In genomic region chr4:129972257-129972656, GRCh38 we compare ENCODE assay signal across 20 cellular contexts.
DNase-seq lines count a peak whose midpoint lies in the region; ATAC-seq, FAIRE-seq and TF ChIP-seq lines count a peak whose summit lies in the region.
"Had no signal": no experiment of that assay in that cellular context is flagged by ENCODE, and none has a peak within 500 bp of the region (broad histone marks: within the 10 kb centered on the region; RNA-seq: fewer than 3 reads in every experiment).

No MANE protein-coding gene starts in this region.

- H3K9ac ChIP-seq in GM12878 (ENCODE audit: control insufficient read depth, insufficient read depth, low read length) (no peak overlapping the region), liver (ENCODE audit: low read depth in 1 of 2, low read length in 2 of 2) (no peak overlapping the region)

- WGBS in GM12878 (ENCODE audit: insufficient coverage, insufficient replicate concordance, low lambda C conversion rate, missing lambda C conversion rate) = 100% methylated on average over 1 of the region's 1 CpG
- WGBS in liver = 69% methylated on average over 1 of the region's 1 CpG

- RAD21 ChIA-PET in GM12878 (lab: Charles Lee; ENCODE audit: unreplicated experiment) = interaction anchor here (1.0 kb wide), 1 partner anchor 9 kb away, joined by 3 read pairs; no protein-coding TSS in a partner anchor

- no peaks in the 10 kb centered on the region for H3K9me3 ChIP-seq in GM12878 (replicated peaks; ENCODE audit: control insufficient read depth, insufficient read depth, low read length)
- H3K9me3 ChIP-seq in liver (ENCODE audit: control insufficient read depth in 4 of 4, low read length in 3 of 4) = no peaks in the 10 kb centered on the region
- H3K9me3 ChIP-seq: HAP-1 had no signal

- peak; percentile 16 for DNase-seq in DMS153 (lab: John Stamatoyannopoulos, UW)
- no peak for DNase-seq in DMS153 treated with DMSO at 0.1 percent for 48 hours (lab: John Stamatoyannopoulos, UW; ENCODE audit: unreplicated experiment)
- no peak for DNase-seq in GM12878 (ENCODE audit: low read depth, low spot score)
- DNase-seq in left colon = no peak
- no peak for DNase-seq in OCI-M1 (lab: John Stamatoyannopoulos, UW)
- DNase-seq: activated B cell treated with CpG ODN at 0.5 μM for 24 hours; activated T-cell treated with anti-CD3 and anti-CD28 coated beads, Interleukin-2, amount 50 U/mL, for 48 hours; Calu3; GF-D8; NCI-H1105; retina; stimulated activated naive B cell treated with anti-CD40 and anti-IgM and Interleukin-4, amounts not matched to agents 10 μg/mL and 1 μg/mL and 100 μg/mL, for 72 hours; T-helper 2 cell; tibial artery had no signal

- CTCF ChIA-PET in GM12878 (lab: Yijun Ruan, JAX) = interaction anchor here (1.0 to 1.2 kb wide), 3 partner anchors 12 to 335 kb away, joined by 3 to 6 read pairs (median 3); no protein-coding TSS in a partner anchor

- FAIRE-seq in GM12878 (lab: Jason Lieb, UNC) = no peak

- H3K27me3 ChIP-seq in GM12878 (replicated peaks in 1 of 2; ENCODE audit: control insufficient read depth in 2 of 2, insufficient read depth in 2 of 2, low read length in 1 of 2) (no peaks in the 10 kb centered on the region), liver (ENCODE audit: control insufficient read depth in 4 of 4, insufficient read depth in 4 of 4, low read length in 3 of 4) (no peaks in the 10 kb centered on the region)
- H3K27me3 ChIP-seq: tibial artery had no signal

- POLR2A ChIA-PET in GM12878 (lab: Charles Lee) = no interaction called here

- no peaks in the 10 kb centered on the region for H3K79me2 ChIP-seq in GM12878 (ENCODE audit: control insufficient read depth, insufficient read depth, low read length)

- SMC1A ChIA-PET in GM12878 (lab: Charles Lee; ENCODE audit: uncharacterized antibody, unreplicated experiment) = interaction anchor here (1.1 kb wide), 1 partner anchor 33 kb away, joined by 3 read pairs; no protein-coding TSS in a partner anchor

- H3K4me2 ChIP-seq in GM12878 (ENCODE audit: control insufficient read depth, insufficient read depth) = no peak overlapping the region

- no peak overlapping the region for H3K4me3 ChIP-seq in GM12878
- H3K4me3 ChIP-seq in liver (ENCODE audit: low read depth in 1 of 3, low read length in 3 of 3) = no peak overlapping the region
- H3K4me3 ChIP-seq: HAP-1, tibial artery had no signal

- no peaks in the 10 kb centered on the region for H3K36me3 ChIP-seq in GM12878 (ENCODE audit: control insufficient read depth in 2 of 2, insufficient read depth in 2 of 2, low read length in 1 of 2)
- no peaks in the 10 kb centered on the region for H3K36me3 ChIP-seq in liver (ENCODE audit: control insufficient read depth in 4 of 4, insufficient read depth in 3 of 4, low read depth in 1 of 4, low read length in 3 of 4)
- H3K36me3 ChIP-seq: HAP-1, tibial artery had no signal

- ATAC-seq in HG03354 (IDR thresholded peaks at IDR 0.05; ENCODE audit: poor library complexity, severe bottlenecking, unreplicated experiment) = peak; percentile 64
- ATAC-seq in GM12878 = peak; percentile 66
- no peak for ATAC-seq in left colon
- ATAC-seq in GM18505 (IDR thresholded peaks at IDR 0.05; ENCODE audit: unreplicated experiment) = no peak
- ATAC-seq: activated naive CD4-positive, alpha-beta T cell treated with anti-CD3 and anti-CD28 coated beads, Interleukin-2, amount 50 U/mL, for 72 hours; stimulated activated naive B cell treated with anti-CD40 and anti-IgM and Interleukin-4, amounts not matched to agents 10 μg/mL and 1 μg/mL and 100 μg/mL, for 72 hours had no signal

- no peak for TF ChIP-seq EP300 in GM12878 (IDR thresholded peaks at IDR 0.05; ENCODE audit: borderline replicate concordance in 1 of 2, control insufficient read depth in 1 of 2, low read depth in 2 of 2, low read length in 2 of 2)

- intact Hi-C loops in GM12878 (cut with micrococcal nuclease; ENCODE audit: unreplicated experiment) = no loop called here
- intact Hi-C loops in left colon (cut with DNase I, micrococcal nuclease) = no loop called here

- in situ Hi-C loops in GM12878 (cut with MboI) = no loop called here

- no TSS peak for BruUV-seq in GM12878 (replicated peaks; lab: Mats Ljungman, UMichigan)

- H3K4me1 ChIP-seq in GM12878 (ENCODE audit: control insufficient read depth, insufficient read depth, low read length) = no peaks in the 10 kb centered on the region
- no peaks in the 10 kb centered on the region for H3K4me1 ChIP-seq in liver (ENCODE audit: control insufficient read depth in 4 of 4, insufficient read depth in 4 of 4, low read length in 3 of 4)
- H3K4me1 ChIP-seq: tibial artery had no signal

- no peaks in the 10 kb centered on the region for H4K20me1 ChIP-seq in GM12878 (ENCODE audit: control insufficient read depth, insufficient read depth)

- TF ChIP-seq RAD21 in GM12878 (IDR thresholded peaks at IDR 0.05; ENCODE audit: insufficient read depth, low read depth, low read length) (0 out of 2 replicates have a peak, but pooled peaks have one; percentile 8), liver (IDR thresholded peaks at IDR 0.05) (peak; percentile 67 to 69)

- H3K27ac ChIP-seq in GM12878 (ENCODE audit: control insufficient read depth, insufficient read depth) (no peak overlapping the region), liver (ENCODE audit: low read depth in 1 of 2, low read length in 2 of 2) (no peak overlapping the region)
- H3K27ac ChIP-seq: 22Rv1, tibial artery had no signal

- no peak for TF ChIP-seq POLR2A in GM12878 (IDR thresholded peaks at IDR 0.05; ENCODE audit: low read depth, low read length)
- TF ChIP-seq POLR2A in GM18505 (IDR thresholded peaks at IDR 0.05; ENCODE audit: borderline replicate concordance, extremely low read depth, insufficient read depth, insufficient read length) = no peak

- TF ChIP-seq CTCF in GM12878 (IDR thresholded peaks at IDR 0.05 in 2 of 3, conservative IDR thresholded peaks at IDR 0.05 in 1 of 3; ENCODE audit: control insufficient read depth in 2 of 3, extremely low read depth in 1 of 3, insufficient read depth in 1 of 3, low read depth in 3 of 3, low read length in 3 of 3) = peak in 1 of 3 experiments; percentile 36; a peak in 1 of 6 replicates
- peak; percentile 18 for TF ChIP-seq CTCF in liver (IDR thresholded peaks at IDR 0.05; ENCODE audit: low read depth, low read length, missing input control)

- no peak overlapping the region for H2AFZ ChIP-seq in GM12878 (ENCODE audit: control insufficient read depth, low read depth, low read length)

TF ChIP-seq in GM12878, 131 proteins besides CTCF, POLR2A, EP300 and RAD21 (continues in another document):
- no peak for TF ChIP-seq IRF3 (IDR thresholded peaks at IDR 0.05)
- TF ChIP-seq CHD2 (IDR thresholded peaks at IDR 0.05; ENCODE audit: borderline replicate concordance, low read depth, low read length) = no peak
- TF ChIP-seq ETV6 (conservative IDR thresholded peaks at IDR 0.05 in 1 of 2, IDR thresholded peaks at IDR 0.05 in 1 of 2; ENCODE audit: borderline replicate concordance in 1 of 2, low read depth in 1 of 2) = no peak
- TF ChIP-seq FOXK2 (IDR thresholded peaks at IDR 0.05) = no peak

TF ChIP-seq in liver, 16 proteins besides CTCF, POLR2A, EP300 and RAD21 (continues in another document):
- no peak for TF ChIP-seq REST (IDR thresholded peaks at IDR 0.05)
- no peak for TF ChIP-seq YY1 (IDR thresholded peaks at IDR 0.05)
- no peak for TF ChIP-seq TAF1 (conservative IDR thresholded peaks at IDR 0.05)
- TF ChIP-seq RXRA (IDR thresholded peaks at IDR 0.05) = no peak
- no peak for TF ChIP-seq EGR1 (IDR thresholded peaks at IDR 0.05; ENCODE audit: low read depth in 2 of 2)
- TF ChIP-seq FOXA2 (IDR thresholded peaks at IDR 0.05) = no peak
- no peak for TF ChIP-seq ZBTB33 (IDR thresholded peaks at IDR 0.05)
- no peak for TF ChIP-seq ATF3 (IDR thresholded peaks at IDR 0.05)
- TF ChIP-seq GABPA (IDR thresholded peaks at IDR 0.05 in 1 of 2, conservative IDR thresholded peaks at IDR 0.05 in 1 of 2) = no peak

Comparison
In these comparisons a context has a peak if more than half of its experiments do, and no peak if none do; other contexts are left out.
1. ATAC-seq: peak in HG03354 (single experiment) and GM12878 (single experiment); none in left colon (single experiment) and GM18505 (single experiment).